In the genomic region with DNA sequence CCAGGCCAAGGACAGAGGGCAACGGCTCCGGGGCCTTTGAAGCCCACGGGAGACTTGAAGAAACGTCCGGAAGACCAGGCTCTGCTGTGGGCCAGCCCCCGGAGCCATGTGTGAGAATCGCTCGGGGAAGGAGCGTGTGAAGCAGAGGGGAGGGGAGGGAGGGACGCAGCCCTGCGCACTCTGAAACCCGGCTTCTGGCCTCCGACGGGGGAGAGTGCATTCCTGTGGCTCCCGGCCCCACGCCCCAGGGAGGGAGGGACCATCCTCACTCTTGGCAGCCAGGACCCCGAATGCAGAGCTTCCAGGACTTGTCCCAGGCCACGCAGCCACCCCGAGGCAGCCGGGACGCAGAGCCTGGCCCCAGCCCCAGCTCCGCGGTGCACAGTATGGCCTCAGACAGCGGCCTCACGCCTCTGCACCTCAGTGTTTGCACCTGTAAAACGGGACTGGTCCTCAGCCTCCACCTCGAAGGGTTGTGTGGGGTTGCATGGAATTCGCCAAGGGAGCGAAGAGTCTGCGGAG, we compare ENCODE assay signal across 14 cellular contexts.
DNase-seq lines count a peak whose midpoint lies in the region; ATAC-seq and TF ChIP-seq lines count a peak whose summit lies in the region.
"Had no signal": no experiment of that assay in that cellular context is flagged by ENCODE, and none has a peak within 500 bp of the region (broad histone marks: within the 10 kb centered on the region; RNA-seq: fewer than 3 reads in every experiment).

No MANE protein-coding gene starts in this region.

- peaks cover 44% of the 10 kb centered on the region for H3K27me3 ChIP-seq in adipocyte (replicated peaks; ENCODE audit: control insufficient read depth, insufficient read depth, low read length)
- H3K27me3 ChIP-seq in iPS DF 6.9 (ENCODE audit: control insufficient read depth, insufficient read depth, low read length) = peaks cover 2% of the 10 kb centered on the region; the same call in 1 of the 2 replicates

- no peaks in the 10 kb centered on the region for H3K27me3 Mint-ChIP-seq in osteocyte (ENCODE audit: unreplicated experiment)

- peaks cover 7% of the 10 kb centered on the region for H3K4me1 ChIP-seq in adipocyte (ENCODE audit: control insufficient read depth, insufficient read depth, low read length)
- H3K4me1 ChIP-seq in iPS DF 6.9 (ENCODE audit: control insufficient read depth, insufficient read depth, low read length) = peaks cover 12% of the 10 kb centered on the region

- WGBS in iPS DF 6.9 (ENCODE audit: insufficient coverage, insufficient read length) = no CpG with 5 or more reads among the region's 30 CpGs

- H3K4me1 Mint-ChIP-seq in osteocyte (ENCODE audit: unreplicated experiment) = peaks cover 41% of the 10 kb centered on the region

- H3K9me3 ChIP-seq in adipocyte (ENCODE audit: control insufficient read depth, low read length) = no peaks in the 10 kb centered on the region
- no peaks in the 10 kb centered on the region for H3K9me3 ChIP-seq in iPS DF 6.9 (ENCODE audit: control insufficient read depth, insufficient read depth, low read length)
- H3K9me3 ChIP-seq: suprapubic skin had no signal

- TF ChIP-seq CTCF in osteocyte (IDR thresholded peaks at IDR 0.05) = no peak

- ATAC-seq in GM18907 (IDR thresholded peaks at IDR 0.05; ENCODE audit: unreplicated experiment) = no peak
- no peak for ATAC-seq in HG02623 (IDR thresholded peaks at IDR 0.05; ENCODE audit: unreplicated experiment)
- ATAC-seq in HG03095 (IDR thresholded peaks at IDR 0.05; ENCODE audit: unreplicated experiment) = no peak

- no peaks in the 10 kb centered on the region for H3K9me3 Mint-ChIP-seq in osteocyte (ENCODE audit: unreplicated experiment)
- H3K9me3 Mint-ChIP-seq: activated CD4-positive, alpha-beta memory T cell treated with anti-CD3 and anti-CD28 coated beads, Interleukin-2, amount 10 ng/mL, durations not matched to agents 7 days and 5 days; CD4-positive, alpha-beta T cell; T-helper 1 cell treated with Interleukin-12 subunit alpha and Interleukin-12 subunit beta and Interleukin-4 antibody, amounts not matched to agents 30 μg/mL and 1 μg/mL, for 36 hours had no signal

- peak overlapping the region; percentile 34 for H3K27ac Mint-ChIP-seq in osteocyte (ENCODE audit: unreplicated experiment)
- H3K27ac Mint-ChIP-seq: activated CD4-positive, alpha-beta memory T cell treated with anti-CD3 and anti-CD28 coated beads, Interleukin-2, amount 10 ng/mL, durations not matched to agents 7 days and 5 days; CD4-positive, alpha-beta T cell; T-helper 1 cell treated with Interleukin-12 subunit alpha and Interleukin-12 subunit beta and Interleukin-4 antibody, amounts not matched to agents 30 μg/mL and 1 μg/mL, for 36 hours had no signal

- H3K36me3 ChIP-seq in adipocyte (ENCODE audit: control insufficient read depth, insufficient read depth, low read length, severe bottlenecking) (no peaks in the 10 kb centered on the region), iPS DF 6.9 (ENCODE audit: control insufficient read depth, insufficient read depth, low read length) (no peaks in the 10 kb centered on the region)
- H3K36me3 ChIP-seq: suprapubic skin had no signal

- H3K9ac ChIP-seq in adipocyte (ENCODE audit: low read length) = no peak overlapping the region
- H3K9ac ChIP-seq: parathyroid adenoma had no signal

- no peaks in the 10 kb centered on the region for H3K36me3 Mint-ChIP-seq in osteocyte (ENCODE audit: unreplicated experiment)

- H3K27ac ChIP-seq in iPS DF 6.9 (ENCODE audit: low read length) = no peak overlapping the region
- H3K27ac ChIP-seq: parathyroid adenoma, suprapubic skin had no signal

- H3K4me3 ChIP-seq in adipocyte (ENCODE audit: low read length) (peak overlapping the region; percentile 23), iPS DF 6.9 (ENCODE audit: low read length) (peak overlapping the region; percentile 16; the same call in 1 of the 2 replicates)
- H3K4me3 ChIP-seq: suprapubic skin had no signal

- H3K4me3 Mint-ChIP-seq in osteocyte (ENCODE audit: unreplicated experiment) = peak overlapping the region; percentile 14
- H3K4me3 Mint-ChIP-seq: activated CD4-positive, alpha-beta memory T cell treated with anti-CD3 and anti-CD28 coated beads, Interleukin-2, amount 10 ng/mL, durations not matched to agents 7 days and 5 days; CD4-positive, alpha-beta T cell; T-helper 1 cell treated with Interleukin-12 subunit alpha and Interleukin-12 subunit beta and Interleukin-4 antibody, amounts not matched to agents 30 μg/mL and 1 μg/mL, for 36 hours had no signal

- DNase-seq in GM04503 (ENCODE audit: low read depth) (peak; percentile 16), adipocyte (ENCODE audit: low read depth) (peak; percentile 64), iPS DF 6.9 (ENCODE audit: low read depth, low spot score) (no peak), osteocyte (ENCODE audit: extremely low spot score, unreplicated experiment) (no peak), NCI-H526 (lab: John Stamatoyannopoulos, UW) (no peak)
- DNase-seq: activated CD4-positive, alpha-beta memory T cell treated with anti-CD3 and anti-CD28 coated beads, Interleukin-2, amount 10 ng/mL, durations not matched to agents 7 days and 5 days; CD4-positive, alpha-beta T cell; NCI-H146 had no signal

Comparison
In these comparisons a context has a peak if more than half of its experiments do, and no peak if none do; other contexts are left out.
1. DNase-seq: peak in GM04503 (single experiment) and adipocyte (single experiment); none in iPS DF 6.9 (single experiment), osteocyte (single experiment) and NCI-H526 (0 of 2).